1 cellular context compared by ENCODE assay signal in the genomic region with DNA sequence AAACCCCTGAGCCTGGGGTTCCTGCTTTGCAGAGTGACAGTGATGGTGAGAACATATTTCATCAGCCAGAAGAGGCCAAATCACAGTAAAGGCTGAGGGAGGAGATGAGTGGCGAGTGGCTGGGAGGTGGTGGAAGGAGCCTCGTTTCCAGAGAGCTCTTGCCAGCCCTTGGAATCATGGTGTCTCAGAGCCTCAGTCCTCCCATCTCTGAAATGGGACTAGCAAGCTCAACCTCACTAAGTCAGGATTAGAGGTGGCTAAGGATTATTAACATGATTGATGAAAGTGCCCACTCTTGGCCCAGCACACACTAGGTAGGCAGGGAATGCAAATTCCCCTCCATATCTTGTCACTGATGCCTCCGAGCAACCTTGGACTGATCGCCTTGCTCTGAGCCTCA.
TF ChIP-seq lines count a peak whose summit lies in the region.

No MANE protein-coding gene starts in this region.

TF ChIP-seq in HepG2, 621 proteins besides CTCF, POLR2A, EP300 and RAD21:
- TF ChIP-seq ZNF577 (CRISPR knock-in tag; IDR thresholded peaks at IDR 0.05; ENCODE audit: borderline replicate concordance, low read depth) (no peak), PITX1 (CRISPR knock-in tag; IDR thresholded peaks at IDR 0.05) (no peak), ZNF629 (CRISPR knock-in tag; conservative IDR thresholded peaks at IDR 0.05) (peak; percentile 81), ZMYM3 (CRISPR knock-in tag; IDR thresholded peaks at IDR 0.05) (peak; percentile 39; the same call in 1 of the 2 replicates)
